In the genomic region with DNA sequence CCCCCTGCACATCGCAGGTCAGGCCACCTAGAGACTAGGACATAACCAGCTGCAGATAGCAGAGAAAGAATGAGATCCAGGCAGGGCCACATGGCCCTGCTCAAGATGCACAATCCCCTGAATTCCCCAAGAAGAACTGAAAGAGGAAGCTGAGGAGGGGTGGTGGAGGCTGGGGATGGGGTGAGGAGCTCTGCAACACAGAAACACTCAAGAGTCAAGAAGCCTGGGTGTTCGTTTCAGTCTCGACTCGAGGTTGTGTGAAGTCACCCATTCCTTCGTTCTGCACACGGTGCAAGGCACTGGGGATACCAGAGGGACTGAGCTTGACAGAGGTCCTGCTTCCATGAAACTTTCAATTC, we compare ENCODE assay signal across 1 cellular context.
TF ChIP-seq lines count a peak whose summit lies in the region.

No MANE protein-coding gene starts in this region.

TF ChIP-seq in SK-N-SH, 30 proteins besides CTCF, POLR2A, EP300 and RAD21 (continued from another document):
- TF ChIP-seq GABPA (IDR thresholded peaks at IDR 0.05; ENCODE audit: low read depth) = no peak
